In genomic region chr2:25585189-25585588, GRCh38 we compare ENCODE assay signal across 20 cellular contexts.
"Had no signal": no experiment of that assay in that cellular context is flagged by ENCODE, and none has a peak within 500 bp of the region (broad histone marks: within the 10 kb centered on the region; RNA-seq: fewer than 3 reads in every experiment).

No MANE protein-coding gene starts in this region.

- H3K27ac ChIP-seq: colonic mucosa, left lung, neural progenitor cell, right lobe of liver, stomach, thoracic aorta, upper lobe of left lung, WERI-Rb-1 had no signal

- ATAC-seq: activated naive CD4-positive, alpha-beta T cell treated with anti-CD3 and anti-CD28 coated beads, Interleukin-2, amount 50 U/mL, for 72 hours; left lung; naive thymus-derived CD4-positive, alpha-beta T cell; right lobe of liver; stimulated activated effector memory CD8-positive, alpha-beta T cell treated with anti-CD3 and anti-CD28 coated beads, Interleukin-12 subunit alpha, Interleukin-12 subunit beta, amount 100 ng/mL, for 72 hours; T-cell had no signal

- DNase-seq: activated CD4-positive, alpha-beta T cell treated with anti-CD3 and anti-CD28 coated beads for 1 hour; activated CD4-positive, alpha-beta T cell treated with anti-CD3 and anti-CD28 coated beads, Interleukin-2, amount 50 U/mL, for 1 hour; activated T-cell treated with anti-CD3 and anti-CD28 coated beads, Interleukin-2, amount 50 U/mL, for 1 hour; colonic mucosa; endodermal cell; kidney; left lung; naive thymus-derived CD4-positive, alpha-beta T cell; posterior cingulate gyrus; right lobe of liver; small intestine; stimulated activated CD4-positive, alpha-beta T cell treated with anti-CD3 and anti-CD28 coated beads, Interleukin-2, amount 100 ng/mL, for 24 hours; stomach; T-cell; upper lobe of left lung; WERI-Rb-1 had no signal
